1 cellular context compared by ENCODE assay signal in genomic region chr10:113180401-113181154, GRCh38.
TF ChIP-seq lines count a peak whose summit lies in the region.

No MANE protein-coding gene starts in this region.

TF ChIP-seq in endothelial cell of umbilical vein, 7 proteins besides CTCF, POLR2A, EP300 and RAD21 (continued from another document):
- no peak for TF ChIP-seq EZH2 (IDR thresholded peaks at IDR 0.05; ENCODE audit: borderline replicate concordance, low read depth, low read length, severe bottlenecking)
